ENCODE assay signal across 8 cellular contexts in the genomic region with DNA sequence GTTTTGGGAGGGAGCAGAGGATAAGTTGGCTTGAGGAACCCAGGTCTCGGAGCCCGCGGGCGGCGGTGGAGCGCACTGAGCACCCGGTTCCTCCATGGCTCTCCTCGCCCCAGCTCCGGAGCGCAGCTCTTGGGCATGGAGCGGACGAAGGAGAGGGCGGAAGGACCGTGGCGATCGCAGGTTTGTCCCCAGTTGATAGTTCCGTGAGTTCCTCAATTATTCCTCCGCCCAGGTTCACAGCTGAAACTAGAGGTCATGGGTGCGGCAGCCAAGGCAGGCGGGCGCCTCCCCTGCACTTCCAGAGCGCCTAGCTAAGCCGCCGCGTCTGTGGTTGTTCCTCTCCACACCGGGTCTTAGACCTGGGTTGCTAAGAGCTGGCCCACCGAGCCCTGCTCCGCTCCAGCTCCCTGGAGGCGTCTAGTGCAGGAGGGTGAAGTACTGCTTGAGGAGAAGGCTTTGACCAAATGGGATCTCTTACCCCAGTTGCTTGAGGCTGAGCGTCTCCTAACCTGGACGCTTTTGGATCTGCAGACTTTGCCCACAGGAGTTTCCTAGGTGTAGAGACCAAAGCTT. TPM values are rescaled to one million over a fixed set of nuclear protein-coding genes. Genes with fewer than 3 reads are reported as not detected.
DNase-seq lines count a peak whose midpoint lies in the region; ATAC-seq and TF ChIP-seq lines count a peak whose summit lies in the region.

TSS of gene HTR1B (minus strand) at position 184 of the 573 bp plus-strand sequence. CDS start at position 96, 88 bp downstream.

- H3K4me1 Mint-ChIP-seq in CD14-positive monocyte (peaks cover 29% of the 10 kb centered on the region), neural crest cell (peaks cover 32% of the 10 kb centered on the region)

- TF ChIP-seq CTCF in CD14-positive monocyte (IDR thresholded peaks at IDR 0.05) (no peak), RWPE2 (IDR thresholded peaks at IDR 0.05; ENCODE audit: poor library complexity, severe bottlenecking) (no peak), esophagus squamous epithelium (IDR thresholded peaks at IDR 0.05) (no peak), neural crest cell (conservative IDR thresholded peaks at IDR 0.05) (no peak)

- H3K4me3 Mint-ChIP-seq in CD14-positive monocyte, result peak within 1 kb of the TSS; percentile 54 to 96
- peak within 1 kb of the TSS; percentile 89 for H3K4me3 Mint-ChIP-seq in neural crest cell

- H3K27me3 Mint-ChIP-seq in CD14-positive monocyte (ENCODE audit: low read depth in 3 of 3) (peaks cover 61 to 74% (median 65%) of the 10 kb centered on the region in 3 donors), neural crest cell (ENCODE audit: low read depth) (peaks cover 95% of the 10 kb centered on the region)

- no peak for DNase-seq in CD14-positive monocyte (ENCODE audit: low spot score)
- DNase-seq in RWPE2 (ENCODE audit: low spot score), result no peak
- no peak for DNase-seq in esophagus squamous epithelium (lab: John Stamatoyannopoulos, UW)
- peak; percentile 12 for DNase-seq in neural crest cell (ENCODE audit: low read depth, low spot score)
- no peak for DNase-seq in NCI-H510A treated with DMSO at 0.1 percent for 48 hours (lab: John Stamatoyannopoulos, UW)
- no peak for DNase-seq in stimulated activated CD4-positive, alpha-beta T cell treated with anti-CD3 and anti-CD28 coated beads, Interleukin-4, amount 100 ng/mL, for 1 hour

- H3K27ac ChIP-seq in RWPE2 (ENCODE audit: poor library complexity, severe bottlenecking) (peak within 1 kb of the TSS; percentile 58), esophagus squamous epithelium (peak within 1 kb of the TSS in 2 of 4 donors; percentile 6 to 14)

- H3K4me1 ChIP-seq in RWPE2 (ENCODE audit: insufficient read depth, poor library complexity, severe bottlenecking) (peaks cover 12% of the 10 kb centered on the region), esophagus squamous epithelium (peaks cover 3 to 41% (median 9%) of the 10 kb centered on the region in 3 donors)

- no peak for TF ChIP-seq POLR2A in esophagus squamous epithelium (IDR thresholded peaks at IDR 0.05)

- H3K4me3 ChIP-seq in RWPE2 (ENCODE audit: severe bottlenecking) (peak within 1 kb of the TSS; percentile 51), esophagus squamous epithelium (peak within 1 kb of the TSS in 3 of 4 donors; percentile 30 to 55 (median 42))

- WGBS in esophagus squamous epithelium, 2 donors, result 3 to 5% methylated on average over 16 to 17 of the region's 31 CpGs

- H3K36me3 Mint-ChIP-seq in CD14-positive monocyte (peaks cover 0 to 12% of the 10 kb centered on the region in 2 donors), neural crest cell (ENCODE audit: low read depth) (peaks cover 6% of the 10 kb centered on the region)

- intact Hi-C loops in CD14-positive monocyte (cut with micrococcal nuclease) (no loop called here), esophagus squamous epithelium (cut with DNase I) (no loop called here)

- no peaks in the 10 kb centered on the region for H3K9me3 ChIP-seq in RWPE2 (ENCODE audit: severe bottlenecking)
- H3K9me3 ChIP-seq in esophagus squamous epithelium, result no peaks in the 10 kb centered on the region

- H3K27me3 ChIP-seq in RWPE2 (ENCODE audit: insufficient read depth, poor library complexity, severe bottlenecking), result no peaks in the 10 kb centered on the region
- H3K27me3 ChIP-seq in esophagus squamous epithelium, result peaks cover 0 to 90% (median 10%) of the 10 kb centered on the region in 4 donors

- H3K9me3 Mint-ChIP-seq in CD14-positive monocyte, result peaks cover 8 to 42% (median 21%) of the 10 kb centered on the region in 7 donors
- H3K9me3 Mint-ChIP-seq in neural crest cell, result no peaks in the 10 kb centered on the region

- no peak within 1 kb of the TSS for H3K27ac Mint-ChIP-seq in CD14-positive monocyte
- no peak within 1 kb of the TSS for H3K27ac Mint-ChIP-seq in neural crest cell (ENCODE audit: unreplicated experiment)

- no peaks in the 10 kb centered on the region for H3K36me3 ChIP-seq in RWPE2 (ENCODE audit: low read depth)
- H3K36me3 ChIP-seq in esophagus squamous epithelium, result no peaks in the 10 kb centered on the region

- ATAC-seq in RWPE2 (ENCODE audit: low read depth) (peak; percentile 39), GM19463 (IDR thresholded peaks at IDR 0.05; ENCODE audit: unreplicated experiment) (no peak), HG02759 (IDR thresholded peaks at IDR 0.05; ENCODE audit: unreplicated experiment) (no peak)

RNA-seq across cellular contexts. Expression of gene HTR1B, which starts in this region (rescaled TPM):
- not detected for polyA plus RNA-seq in CD14-positive monocyte
- under 1 TPM in 1 of 4 donors, not detected in 3; 0.13 TPM for total RNA-seq in esophagus squamous epithelium
- 0.16 and 0.18 TPM in 2 replicates for total RNA-seq in neural crest cell

Comparison
In these comparisons a context has a peak if more than half of its experiments do, and no peak if none do; other contexts are left out.
1. Peak in DNase-seq in neural crest cell; RNA of the gene not detected or under 1 TPM.